ENCODE assay signal across 13 cellular contexts in genomic region chr22:32263678-32264077, GRCh38. TPM values are rescaled to one million over a fixed set of nuclear protein-coding genes. Genes with fewer than 3 reads are reported as not detected.
"Had no signal": no experiment of that assay in that cellular context is flagged by ENCODE, and none has a peak within 500 bp of the region (broad histone marks: within the 10 kb centered on the region; RNA-seq: fewer than 3 reads in every experiment).

No MANE protein-coding gene starts in this region.

RNA-seq across cellular contexts. Expression of gene SLC5A4, which starts 8.5 kb away (rescaled TPM):
- total RNA-seq: activated B cell treated with CpG ODN at 0.5 μM for 24 hours; activated CD4-positive, alpha-beta memory T cell treated with anti-CD3 and anti-CD28 coated beads for 36 hours; activated CD4-positive, alpha-beta memory T cell treated with anti-CD3 and anti-CD28 coated beads, Interleukin-2, amount 10 ng/mL, durations not matched to agents 7 days and 5 days; activated CD4-positive, alpha-beta T cell treated with anti-CD3 and anti-CD28 coated beads for 36 hours; activated CD4-positive, alpha-beta T cell treated with anti-CD3 and anti-CD28 coated beads, Interleukin-2, amount 10 ng/mL, durations not matched to agents 24 days and 14 days; activated CD4-positive, alpha-beta T cell treated with anti-CD3 and anti-CD28 coated beads, Interleukin-2, amount 10 ng/mL, durations not matched to agents 7 days and 5 days; activated CD8-positive, alpha-beta memory T cell treated with anti-CD3 and anti-CD28 coated beads for 36 hours; activated CD8-positive, alpha-beta memory T cell treated with anti-CD3 and anti-CD28 coated beads, Interleukin-2, amount 10 ng/mL, durations not matched to agents 7 days and 5 days; activated CD8-positive, alpha-beta T cell treated with anti-CD3 and anti-CD28 coated beads for 36 hours; activated CD8-positive, alpha-beta T cell treated with anti-CD3 and anti-CD28 coated beads, Interleukin-2, amount 10 ng/mL, durations not matched to agents 7 days and 5 days; T-helper 1 cell treated with Interleukin-12 subunit alpha and Interleukin-12 subunit beta and Interleukin-4 antibody, amounts not matched to agents 30 ng/mL and 1 ng/mL, for 36 hours; T-helper 17 cell; T-helper 2 cell treated with Interferon-gamma antibody and Interleukin-4, amounts not matched to agents 100 ng/mL and 5 ng/mL, for 36 hours had no signal

RNA-seq across cellular contexts. Expression of gene RFPL2, which starts 58.8 kb away (rescaled TPM):
- total RNA-seq: activated B cell treated with CpG ODN at 0.5 μM for 24 hours; activated CD4-positive, alpha-beta T cell treated with anti-CD3 and anti-CD28 coated beads for 36 hours; activated CD4-positive, alpha-beta T cell treated with anti-CD3 and anti-CD28 coated beads, Interleukin-2, amount 10 ng/mL, durations not matched to agents 24 days and 14 days; activated CD8-positive, alpha-beta T cell treated with anti-CD3 and anti-CD28 coated beads for 36 hours; activated CD8-positive, alpha-beta T cell treated with anti-CD3 and anti-CD28 coated beads, Interleukin-2, amount 10 ng/mL, durations not matched to agents 7 days and 5 days had no signal
